Comparison of ENCODE assay signal across 1 cellular context in the genomic region with DNA sequence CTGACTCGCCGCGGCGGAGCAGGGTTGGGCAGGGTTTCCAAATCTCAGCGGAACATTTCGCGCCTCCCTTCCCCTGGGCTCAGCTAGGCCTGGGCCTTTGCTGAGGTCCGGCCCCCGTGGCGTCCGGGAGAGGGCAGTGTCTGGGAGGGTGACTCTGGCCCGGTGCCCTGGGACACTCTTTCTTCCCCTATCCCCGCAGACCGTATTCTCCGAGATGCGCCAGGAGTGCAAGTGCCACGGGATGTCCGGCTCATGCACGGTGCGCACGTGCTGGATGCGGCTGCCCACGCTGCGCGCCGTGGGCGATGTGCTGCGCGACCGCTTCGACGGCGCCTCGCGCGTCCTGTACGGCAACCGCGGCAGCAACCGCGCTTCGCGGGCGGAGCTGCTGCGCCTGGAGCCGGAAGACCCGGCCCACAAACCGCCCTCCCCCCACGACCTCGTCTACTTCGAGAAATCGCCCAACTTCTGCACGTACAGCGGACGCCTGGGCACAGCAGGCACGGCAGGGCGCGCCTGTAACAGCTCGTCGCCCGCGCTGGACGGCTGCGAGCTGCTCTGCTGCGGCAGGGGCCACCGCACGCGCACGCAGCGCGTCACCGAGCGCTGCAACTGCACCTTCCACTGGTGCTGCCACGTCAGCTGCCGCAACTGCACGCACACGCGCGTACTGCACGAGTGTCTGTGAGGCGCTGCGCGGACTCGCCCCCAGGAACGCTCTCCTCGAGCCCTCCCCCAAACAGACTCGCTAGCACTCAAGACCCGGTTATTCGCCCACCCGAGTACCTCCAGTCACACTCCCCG.
A peak's percentile ranks its signal among the peaks of the same experiment; 100 is the strongest.
TF ChIP-seq lines count a peak whose summit lies in the region.

No MANE protein-coding gene starts in this region.

TF ChIP-seq in WTC11, 78 proteins besides CTCF, POLR2A, EP300 and RAD21 (continued from another document):
- TF ChIP-seq ERG (CRISPR knock-in tag; IDR thresholded peaks at IDR 0.05): no peak
- peak; percentile 92 for TF ChIP-seq ZBTB21 (CRISPR knock-in tag; IDR thresholded peaks at IDR 0.05; ENCODE audit: borderline replicate concordance)
- TF ChIP-seq NR3C1 (CRISPR knock-in tag; conservative IDR thresholded peaks at IDR 0.05; ENCODE audit: low read depth): peak; percentile 86; the same call in 1 of the 2 replicates
- TF ChIP-seq ATF1 (CRISPR knock-in tag; IDR thresholded peaks at IDR 0.05): no peak
- TF ChIP-seq RELA (CRISPR knock-in tag; IDR thresholded peaks at IDR 0.05; ENCODE audit: borderline replicate concordance): 0 out of 2 replicates have a peak, but pooled peaks have one; percentile 68
- TF ChIP-seq KAT7 (CRISPR knock-in tag; IDR thresholded peaks at IDR 0.05; ENCODE audit: borderline replicate concordance): peak; percentile 79; the same call in 1 of the 2 replicates
- TF ChIP-seq ZNF671 (CRISPR knock-in tag; IDR thresholded peaks at IDR 0.05): no peak
- no peak for TF ChIP-seq RORB (CRISPR knock-in tag; IDR thresholded peaks at IDR 0.05)
- no peak for TF ChIP-seq NR2C2 (CRISPR knock-in tag; IDR thresholded peaks at IDR 0.05)
- TF ChIP-seq GABPB1 (CRISPR knock-in tag; IDR thresholded peaks at IDR 0.05): no peak
- TF ChIP-seq JAZF1 (CRISPR knock-in tag; IDR thresholded peaks at IDR 0.05): no peak
- no peak for TF ChIP-seq OVOL2 (CRISPR knock-in tag; IDR thresholded peaks at IDR 0.05; ENCODE audit: borderline replicate concordance)
- no peak for TF ChIP-seq ESRRA (CRISPR knock-in tag; IDR thresholded peaks at IDR 0.05; ENCODE audit: borderline replicate concordance)
- 0 out of 2 replicates have a peak, but pooled peaks have one; percentile 40 for TF ChIP-seq E2F1 (CRISPR knock-in tag; IDR thresholded peaks at IDR 0.05)
- peak; percentile 82; the same call in 1 of the 2 replicates for TF ChIP-seq CBFB (CRISPR knock-in tag; IDR thresholded peaks at IDR 0.05; ENCODE audit: low read depth)
- TF ChIP-seq, protein P1, sequence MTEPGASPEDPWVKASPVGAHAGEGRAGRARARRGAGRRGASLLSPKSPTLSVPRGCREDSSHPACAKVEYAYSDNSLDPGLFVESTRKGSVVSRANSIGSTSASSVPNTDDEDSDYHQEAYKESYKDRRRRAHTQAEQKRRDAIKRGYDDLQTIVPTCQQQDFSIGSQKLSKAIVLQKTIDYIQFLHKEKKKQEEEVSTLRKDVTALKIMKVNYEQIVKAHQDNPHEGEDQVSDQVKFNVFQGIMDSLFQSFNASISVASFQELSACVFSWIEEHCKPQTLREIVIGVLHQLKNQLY (CRISPR knock-in tag; IDR thresholded peaks at IDR 0.05): 0 out of 2 replicates have a peak, but pooled peaks have one; percentile 19
- no peak for TF ChIP-seq PREB (CRISPR knock-in tag; IDR thresholded peaks at IDR 0.05; ENCODE audit: borderline replicate concordance)
- no peak for TF ChIP-seq ETV6 (CRISPR knock-in tag; IDR thresholded peaks at IDR 0.05)
- no peak for TF ChIP-seq E2F4 (CRISPR knock-in tag; IDR thresholded peaks at IDR 0.05; ENCODE audit: borderline replicate concordance, low read depth)
- no peak for TF ChIP-seq TCF7 (CRISPR knock-in tag; IDR thresholded peaks at IDR 0.05; ENCODE audit: low read depth)
- no peak; the same call in 1 of the 2 replicates for TF ChIP-seq FOXP4 (CRISPR knock-in tag; IDR thresholded peaks at IDR 0.05)
- TF ChIP-seq, protein P2, sequence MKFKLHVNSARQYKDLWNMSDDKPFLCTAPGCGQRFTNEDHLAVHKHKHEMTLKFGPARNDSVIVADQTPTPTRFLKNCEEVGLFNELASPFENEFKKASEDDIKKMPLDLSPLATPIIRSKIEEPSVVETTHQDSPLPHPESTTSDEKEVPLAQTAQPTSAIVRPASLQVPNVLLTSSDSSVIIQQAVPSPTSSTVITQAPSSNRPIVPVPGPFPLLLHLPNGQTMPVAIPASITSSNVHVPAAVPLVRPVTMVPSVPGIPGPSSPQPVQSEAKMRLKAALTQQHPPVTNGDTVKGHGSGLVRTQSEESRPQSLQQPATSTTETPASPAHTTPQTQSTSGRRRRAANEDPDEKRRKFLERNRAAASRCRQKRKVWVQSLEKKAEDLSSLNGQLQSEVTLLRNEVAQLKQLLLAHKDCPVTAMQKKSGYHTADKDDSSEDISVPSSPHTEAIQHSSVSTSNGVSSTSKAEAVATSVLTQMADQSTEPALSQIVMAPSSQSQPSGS (CRISPR knock-in tag; IDR thresholded peaks at IDR 0.05; ENCODE audit: borderline replicate concordance, low read depth): no peak
- TF ChIP-seq FOXP1 (CRISPR knock-in tag; IDR thresholded peaks at IDR 0.05; ENCODE audit: borderline replicate concordance): no peak; the same call in 1 of the 2 replicates
- TF ChIP-seq, protein P3, sequence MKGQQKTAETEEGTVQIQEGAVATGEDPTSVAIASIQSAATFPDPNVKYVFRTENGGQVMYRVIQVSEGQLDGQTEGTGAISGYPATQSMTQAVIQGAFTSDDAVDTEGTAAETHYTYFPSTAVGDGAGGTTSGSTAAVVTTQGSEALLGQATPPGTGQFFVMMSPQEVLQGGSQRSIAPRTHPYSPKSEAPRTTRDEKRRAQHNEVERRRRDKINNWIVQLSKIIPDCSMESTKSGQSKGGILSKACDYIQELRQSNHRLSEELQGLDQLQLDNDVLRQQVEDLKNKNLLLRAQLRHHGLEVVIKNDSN (CRISPR knock-in tag; IDR thresholded peaks at IDR 0.05): peak; percentile 47; the same call in 1 of the 2 replicates
- no peak for TF ChIP-seq SMAD3 (CRISPR knock-in tag; IDR thresholded peaks at IDR 0.05; ENCODE audit: borderline replicate concordance)
- TF ChIP-seq AFF4 (CRISPR knock-in tag; IDR thresholded peaks at IDR 0.05; ENCODE audit: borderline replicate concordance): 0 out of 2 replicates have a peak, but pooled peaks have one; percentile 30
- TF ChIP-seq ZNF121 (CRISPR knock-in tag; IDR thresholded peaks at IDR 0.05): no peak
- no peak for TF ChIP-seq NR1H2 (CRISPR knock-in tag; IDR thresholded peaks at IDR 0.05)
